ENCODE assay signal across 20 cellular contexts in the genomic region with DNA sequence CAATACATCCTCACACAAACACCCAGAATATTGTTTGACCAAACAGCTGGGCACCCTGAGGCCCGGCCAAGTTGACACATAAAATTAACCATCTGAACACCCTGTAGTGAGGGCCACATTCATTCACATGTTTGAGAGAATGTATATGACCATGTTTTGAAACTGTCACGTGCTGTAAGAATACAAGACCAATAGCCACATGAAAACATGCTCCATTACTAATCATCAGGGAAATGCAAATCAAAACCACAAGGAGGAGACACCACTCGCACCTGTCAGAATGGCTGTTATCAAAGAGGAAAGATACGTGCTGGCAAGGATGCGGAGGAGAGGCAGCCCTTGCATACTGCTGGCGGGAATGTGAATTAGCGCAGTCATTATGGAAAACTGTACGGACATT. TPM values are rescaled to one million over a fixed set of nuclear protein-coding genes. Genes with fewer than 3 reads are reported as not detected.
DNase-seq lines count a peak whose midpoint lies in the region; ATAC-seq and TF ChIP-seq lines count a peak whose summit lies in the region.
"Had no signal": no experiment of that assay in that cellular context is flagged by ENCODE, and none has a peak within 500 bp of the region (broad histone marks: within the 10 kb centered on the region; RNA-seq: fewer than 3 reads in every experiment).

No MANE protein-coding gene starts in this region.

- H3K36me3 Mint-ChIP-seq in H9 (ENCODE audit: insufficient read depth in 1 of 3, low read depth in 3 of 3) (no peaks in the 10 kb centered on the region; a peak in 1 of 7 replicates), brain (no peaks in the 10 kb centered on the region)
- H3K36me3 Mint-ChIP-seq: CD14-positive monocyte, T-cell had no signal

- DNase-seq in H9 (no peak), LHCN-M2 (ENCODE audit: low read depth) (peak; percentile 6), AG08396 (ENCODE audit: low spot score) (no peak), hypothalamus (lab: John Stamatoyannopoulos, UW) (no peak), SIG-M5 (lab: John Stamatoyannopoulos, UW) (no peak)
- DNase-seq: COR-L47, DMS153, HCEC 1CT, KG1, MG63, NCI-H1105, NCI-H1930, NCI-H2171 treated with DMSO at 0.1 percent for 48 hours, NCI-H524, T-cell had no signal

- H2BK5ac ChIP-seq in H9 (ENCODE audit: insufficient read length, low read length), result no peak overlapping the region

- WGBS in H9 (ENCODE audit: extremely low coverage, insufficient read length, low lambda C conversion rate), result no CpG with 5 or more reads among the region's 8 CpGs

- no peak overlapping the region for H3K9ac ChIP-seq in BLaER1 treated with 17β-estradiol and CSF1 and Interleukin-3, amounts not matched to agents 10 nM and 100 nM
- H3K9ac ChIP-seq in H9 (ENCODE audit: extremely low read depth, insufficient read length, low read length), result no peak overlapping the region

- H3K4me1 ChIP-seq in BLaER1 treated with 17β-estradiol and CSF1 and Interleukin-3, amounts not matched to agents 10 nM and 100 nM, result peaks cover 6 to 64% (median 54%) of the 10 kb centered on the region in 10 experiments; a peak in 17 of 20 replicates
- no peaks in the 10 kb centered on the region for H3K4me1 ChIP-seq in H9 (ENCODE audit: insufficient read depth, low read length)

- no peak overlapping the region for H4K91ac ChIP-seq in H9 (ENCODE audit: insufficient read length, low read depth, low read length)

- no peak overlapping the region for H3K27ac ChIP-seq in BLaER1 treated with 17β-estradiol and CSF1 and Interleukin-3, amounts not matched to agents 10 nM and 100 nM
- H3K27ac ChIP-seq in H9 (ENCODE audit: insufficient read length, low read depth, low read length), result no peak overlapping the region
- H3K27ac ChIP-seq: RWPE1 had no signal

- no peak overlapping the region for H2BK12ac ChIP-seq in H9 (ENCODE audit: insufficient read length, low read depth, low read length)

- H2BK15ac ChIP-seq in H9 (ENCODE audit: low read depth, low read length), result no peak overlapping the region

- no peak overlapping the region for H3K23ac ChIP-seq in H9 (ENCODE audit: insufficient read length, low read depth, low read length)

- H3K27me3 Mint-ChIP-seq in H9 (ENCODE audit: low read depth) (peaks cover 18% of the 10 kb centered on the region), brain (peaks cover 4% of the 10 kb centered on the region)

- TF ChIP-seq CTCF in H9 (conservative IDR thresholded peaks at IDR 0.05), result peak; percentile 26; the same call in 1 of the 3 replicates
- TF ChIP-seq CTCF in brain (conservative IDR thresholded peaks at IDR 0.05), result no peak

- H3K4me2 ChIP-seq in BLaER1 treated with 17β-estradiol and CSF1 and Interleukin-3, amounts not matched to agents 10 nM and 100 nM, result peak overlapping the region in 9 of 11 experiments; percentile 5 to 74 (median 52); a peak in 17 of 22 replicates
- no peak overlapping the region for H3K4me2 ChIP-seq in H9 (ENCODE audit: insufficient read depth, insufficient read length, low read length)

- H3T11ph ChIP-seq in H9 (ENCODE audit: low read length), result no peak overlapping the region

- H2AFZ ChIP-seq in H9 (ENCODE audit: low read length), result no peak overlapping the region

- H3K4me3 Mint-ChIP-seq in H9 (no peak overlapping the region), brain (no peak overlapping the region)
- H3K4me3 Mint-ChIP-seq: CD14-positive monocyte, T-cell had no signal

- H3K18ac ChIP-seq in H9 (ENCODE audit: insufficient read length, low read depth, low read length), result no peak overlapping the region

- no peaks in the 10 kb centered on the region for H3K27me3 ChIP-seq in BLaER1 treated with 17β-estradiol and CSF1 and Interleukin-3, amounts not matched to agents 10 nM and 100 nM
- no peaks in the 10 kb centered on the region for H3K27me3 ChIP-seq in H9 (ENCODE audit: insufficient read depth, low read length)
- H3K27me3 ChIP-seq: MG63 had no signal

- no peaks in the 10 kb centered on the region for H3K79me2 ChIP-seq in H9 (ENCODE audit: insufficient read depth, low read length)

- H3K56ac ChIP-seq in H9 (ENCODE audit: insufficient read length, low read depth, low read length), result no peak overlapping the region

- H3K14ac ChIP-seq in H9 (ENCODE audit: insufficient read depth, low read length), result no peak overlapping the region

- no peaks in the 10 kb centered on the region for H3K79me1 ChIP-seq in H9 (ENCODE audit: insufficient read depth, low read depth, low read length, poor library complexity, severe bottlenecking)

- no peak overlapping the region for H2BK120ac ChIP-seq in H9 (ENCODE audit: low read depth, low read length, poor library complexity, severe bottlenecking)

- no peak overlapping the region for H4K5ac ChIP-seq in H9 (ENCODE audit: insufficient read length, low read depth, low read length)

- H3K23me2 ChIP-seq in H9 (ENCODE audit: insufficient read length, low read depth, low read length, poor library complexity, severe bottlenecking), result no peaks in the 10 kb centered on the region

- H3K9me3 Mint-ChIP-seq in H9 (no peaks in the 10 kb centered on the region), brain (peaks cover 0 to 2% (median 0%) of the 10 kb centered on the region in 5 experiments)
- H3K9me3 Mint-ChIP-seq: T-cell had no signal

- H4K8ac ChIP-seq in H9 (replicated peaks; ENCODE audit: insufficient read length, low read depth, low read length), result no peak overlapping the region

- H3K4me3 ChIP-seq in BLaER1 treated with 17β-estradiol and CSF1 and Interleukin-3, amounts not matched to agents 10 nM and 100 nM, result no peak overlapping the region
- H3K4me3 ChIP-seq: MG63 had no signal

- H3K4me1 Mint-ChIP-seq in H9 (peaks cover 5 to 11% of the 10 kb centered on the region in 2 experiments; a peak in 3 of 4 replicates), brain (peaks cover 39% of the 10 kb centered on the region)
- H3K4me1 Mint-ChIP-seq: CD14-positive monocyte had no signal

- H4K20me1 ChIP-seq in BLaER1 treated with 17β-estradiol and CSF1 and Interleukin-3, amounts not matched to agents 10 nM and 100 nM, result no peaks in the 10 kb centered on the region
- H4K20me1 ChIP-seq in H9 (ENCODE audit: control insufficient read depth, insufficient read depth, insufficient read length), result no peaks in the 10 kb centered on the region

- ATAC-seq in GM19023 (IDR thresholded peaks at IDR 0.05; ENCODE audit: unreplicated experiment), result no peak
- ATAC-seq: T-cell had no signal

- H3K9me3 ChIP-seq in BLaER1 treated with 17β-estradiol and CSF1 and Interleukin-3, amounts not matched to agents 10 nM and 100 nM (replicated peaks in 1 of 11), result no peaks in the 10 kb centered on the region
- no peaks in the 10 kb centered on the region for H3K9me3 ChIP-seq in H9 (ENCODE audit: control insufficient read depth, low read depth, low read length)
- H3K9me3 ChIP-seq: MG63 had no signal

- no peak overlapping the region for H2BK20ac ChIP-seq in H9 (ENCODE audit: low read depth, low read length, poor library complexity, severe bottlenecking)

- H2AK5ac ChIP-seq in H9 (ENCODE audit: insufficient read length, low read length), result no peak overlapping the region

- H3K27ac Mint-ChIP-seq in H9, result no peak overlapping the region
- H3K27ac Mint-ChIP-seq in brain, result peak overlapping the region in 4 of 5 experiments; percentile 5 to 72 (median 29)
- H3K27ac Mint-ChIP-seq: CD14-positive monocyte, T-cell had no signal

- H3K4ac ChIP-seq in H9 (ENCODE audit: low read depth, low read length), result no peak overlapping the region

- H3K36me3 ChIP-seq in BLaER1 treated with 17β-estradiol and CSF1 and Interleukin-3, amounts not matched to agents 10 nM and 100 nM, result no peaks in the 10 kb centered on the region
- H3K36me3 ChIP-seq: MG63 had no signal

RNA-seq across cellular contexts. Expression of a gene that starts 38.3 kb away (rescaled TPM):
- total RNA-seq in H9 (2021) (25.7 and 26.3 TPM in 2 replicates), LHCN-M2 (2014; rRNA removed) (under 0.01 and 0.19 TPM in 2 replicates)
- polyA plus RNA-seq in LHCN-M2 (2012), result not detected
- 16.4 TPM for polyA plus RNA-seq in brain (ENCODE audit: insufficient read depth, low read depth, low replicate concordance)
- polyA plus RNA-seq: CD14-positive monocyte had no signal

Comparison
In these comparisons a context has a peak if more than half of its experiments do, and no peak if none do; other contexts are left out.
1. H3K27ac Mint-ChIP-seq: peak in brain (4 of 5); none in H9 (0 of 3).
2. RNA of a gene that starts 38.3 kb away (total RNA-seq): 25.7 to 26.3 TPM in H9; under 0.01 to 0.19 TPM in LHCN-M2; every median in the first group is over 10 times any median in the second.